9 cellular contexts compared by ENCODE assay signal in the genomic region with DNA sequence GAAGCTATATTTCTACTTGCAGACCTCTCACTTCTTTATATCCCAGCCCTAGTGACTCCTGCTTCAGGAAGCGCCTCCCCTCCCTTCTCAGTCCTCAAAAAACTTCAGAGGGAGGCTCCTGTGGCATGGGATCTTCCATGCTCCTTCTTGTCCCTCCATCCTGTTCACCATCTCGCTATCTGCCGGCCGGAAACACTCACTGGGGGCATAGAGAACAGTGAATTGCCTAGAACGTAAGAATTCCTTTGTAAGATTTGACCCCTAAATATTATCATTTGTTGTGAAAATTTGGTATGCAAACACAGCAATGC.
DNase-seq lines count a peak whose midpoint lies in the region; ATAC-seq, FAIRE-seq and TF ChIP-seq lines count a peak whose summit lies in the region.
"Had no signal": no experiment of that assay in that cellular context is flagged by ENCODE, and none has a peak within 500 bp of the region (broad histone marks: within the 10 kb centered on the region; RNA-seq: fewer than 3 reads in every experiment).

No MANE protein-coding gene starts in this region.

- H3K9ac ChIP-seq in iPS-15b (ENCODE audit: low read depth, low read length): no peak overlapping the region

- H3K27ac Mint-ChIP-seq in activated CD4-positive, alpha-beta memory T cell treated with anti-CD3 and anti-CD28 coated beads, Interleukin-2, amount 10 ng/mL, durations not matched to agents 7 days and 5 days: peak overlapping the region; percentile 82
- peak overlapping the region in 1 of 2 donors; percentile 100 for H3K27ac Mint-ChIP-seq in stimulated activated naive CD8-positive, alpha-beta T cell treated with anti-CD3 and anti-CD28 coated beads, Interleukin-15, amount 100 ng/mL, for 72 hours

- DNase-seq in NCI-H748 (lab: John Stamatoyannopoulos, UW; ENCODE audit: unreplicated experiment): peak; percentile 52
- DNase-seq in NCI-H748 treated with DMSO at 0.1 percent for 48 hours (lab: John Stamatoyannopoulos, UW): no peak
- DNase-seq in activated CD4-positive, alpha-beta memory T cell treated with anti-CD3 and anti-CD28 coated beads, Interleukin-2, amount 10 ng/mL, durations not matched to agents 7 days and 5 days: no peak
- no peak for DNase-seq in stimulated activated naive CD8-positive, alpha-beta T cell treated with anti-CD3 and anti-CD28 coated beads, Interleukin-15, amount 100 ng/mL, for 72 hours
- no peak for DNase-seq in H54 (ENCODE audit: insufficient read length, low spot score)
- DNase-seq in foreskin keratinocyte: no peak

- ATAC-seq in stimulated activated naive CD8-positive, alpha-beta T cell treated with anti-CD3 and anti-CD28 coated beads, Interleukin-15, amount 100 ng/mL, for 72 hours: no peak
- ATAC-seq in foreskin keratinocyte (no peak), GM18505 (IDR thresholded peaks at IDR 0.05; ENCODE audit: unreplicated experiment) (no peak)

- FAIRE-seq in H54 (lab: Jason Lieb, UNC): no peak
- FAIRE-seq: GM12878 had no signal

- peak overlapping the region; percentile 63 for H3K4me3 ChIP-seq in iPS-15b (ENCODE audit: low read depth, low read length)

- no peak overlapping the region for H3K27ac ChIP-seq in foreskin keratinocyte

- H3K4me1 ChIP-seq in iPS-15b (ENCODE audit: control insufficient read depth, insufficient read depth, low read length): peaks cover 10% of the 10 kb centered on the region
- no peaks in the 10 kb centered on the region for H3K4me1 ChIP-seq in foreskin keratinocyte

- POLR2A ChIA-PET in activated CD4-positive, alpha-beta memory T cell treated with anti-CD3 and anti-CD28 coated beads, Interleukin-2, amount 10 ng/mL, durations not matched to agents 7 days and 5 days (lab: Charles Lee): interaction anchor here (1.3 kb wide), 1 partner anchor 12 kb away, joined by 3 read pairs; no protein-coding TSS in a partner anchor

- no peaks in the 10 kb centered on the region for H3K9me3 Mint-ChIP-seq in activated CD4-positive, alpha-beta memory T cell treated with anti-CD3 and anti-CD28 coated beads, Interleukin-2, amount 10 ng/mL, durations not matched to agents 7 days and 5 days
- peaks cover 0 to 5% of the 10 kb centered on the region in 2 donors for H3K9me3 Mint-ChIP-seq in stimulated activated naive CD8-positive, alpha-beta T cell treated with anti-CD3 and anti-CD28 coated beads, Interleukin-15, amount 100 ng/mL, for 72 hours

- H3K4me3 Mint-ChIP-seq in activated CD4-positive, alpha-beta memory T cell treated with anti-CD3 and anti-CD28 coated beads, Interleukin-2, amount 10 ng/mL, durations not matched to agents 7 days and 5 days: peak overlapping the region; percentile 73
- peak overlapping the region; percentile 3 to 91 for H3K4me3 Mint-ChIP-seq in stimulated activated naive CD8-positive, alpha-beta T cell treated with anti-CD3 and anti-CD28 coated beads, Interleukin-15, amount 100 ng/mL, for 72 hours

- no peaks in the 10 kb centered on the region for H3K36me3 ChIP-seq in iPS-15b (ENCODE audit: control insufficient read depth, insufficient read depth, low read length)

- H3K27me3 Mint-ChIP-seq in activated CD4-positive, alpha-beta memory T cell treated with anti-CD3 and anti-CD28 coated beads, Interleukin-2, amount 10 ng/mL, durations not matched to agents 7 days and 5 days: peaks cover 5% of the 10 kb centered on the region
- no peaks in the 10 kb centered on the region for H3K27me3 Mint-ChIP-seq in stimulated activated naive CD8-positive, alpha-beta T cell treated with anti-CD3 and anti-CD28 coated beads, Interleukin-15, amount 100 ng/mL, for 72 hours

- CTCF ChIA-PET in activated CD4-positive, alpha-beta memory T cell treated with anti-CD3 and anti-CD28 coated beads, Interleukin-2, amount 10 ng/mL, durations not matched to agents 7 days and 5 days (lab: Charles Lee): no interaction called here

- TF ChIP-seq POLR2A in H54 (IDR thresholded peaks at IDR 0.05; ENCODE audit: low read depth, low read length) (no peak), GM18505 (IDR thresholded peaks at IDR 0.05; ENCODE audit: borderline replicate concordance, extremely low read depth, insufficient read depth, insufficient read length) (no peak)

- H3K36me3 Mint-ChIP-seq in activated CD4-positive, alpha-beta memory T cell treated with anti-CD3 and anti-CD28 coated beads, Interleukin-2, amount 10 ng/mL, durations not matched to agents 7 days and 5 days (ENCODE audit: low read depth): peaks cover 3% of the 10 kb centered on the region

- no peak for TF ChIP-seq CTCF in foreskin keratinocyte (conservative IDR thresholded peaks at IDR 0.05)

- H3K9me3 ChIP-seq in iPS-15b (ENCODE audit: control insufficient read depth, insufficient read depth, low read length): no peaks in the 10 kb centered on the region

- H3K27me3 ChIP-seq in iPS-15b (ENCODE audit: control insufficient read depth, insufficient read depth, low read length): no peaks in the 10 kb centered on the region
- no peaks in the 10 kb centered on the region for H3K27me3 ChIP-seq in foreskin keratinocyte

- peaks cover 17% of the 10 kb centered on the region for H3K4me1 Mint-ChIP-seq in activated CD4-positive, alpha-beta memory T cell treated with anti-CD3 and anti-CD28 coated beads, Interleukin-2, amount 10 ng/mL, durations not matched to agents 7 days and 5 days
- peaks cover 26% of the 10 kb centered on the region for H3K4me1 Mint-ChIP-seq in stimulated activated naive CD8-positive, alpha-beta T cell treated with anti-CD3 and anti-CD28 coated beads, Interleukin-15, amount 100 ng/mL, for 72 hours
